In the genomic region with DNA sequence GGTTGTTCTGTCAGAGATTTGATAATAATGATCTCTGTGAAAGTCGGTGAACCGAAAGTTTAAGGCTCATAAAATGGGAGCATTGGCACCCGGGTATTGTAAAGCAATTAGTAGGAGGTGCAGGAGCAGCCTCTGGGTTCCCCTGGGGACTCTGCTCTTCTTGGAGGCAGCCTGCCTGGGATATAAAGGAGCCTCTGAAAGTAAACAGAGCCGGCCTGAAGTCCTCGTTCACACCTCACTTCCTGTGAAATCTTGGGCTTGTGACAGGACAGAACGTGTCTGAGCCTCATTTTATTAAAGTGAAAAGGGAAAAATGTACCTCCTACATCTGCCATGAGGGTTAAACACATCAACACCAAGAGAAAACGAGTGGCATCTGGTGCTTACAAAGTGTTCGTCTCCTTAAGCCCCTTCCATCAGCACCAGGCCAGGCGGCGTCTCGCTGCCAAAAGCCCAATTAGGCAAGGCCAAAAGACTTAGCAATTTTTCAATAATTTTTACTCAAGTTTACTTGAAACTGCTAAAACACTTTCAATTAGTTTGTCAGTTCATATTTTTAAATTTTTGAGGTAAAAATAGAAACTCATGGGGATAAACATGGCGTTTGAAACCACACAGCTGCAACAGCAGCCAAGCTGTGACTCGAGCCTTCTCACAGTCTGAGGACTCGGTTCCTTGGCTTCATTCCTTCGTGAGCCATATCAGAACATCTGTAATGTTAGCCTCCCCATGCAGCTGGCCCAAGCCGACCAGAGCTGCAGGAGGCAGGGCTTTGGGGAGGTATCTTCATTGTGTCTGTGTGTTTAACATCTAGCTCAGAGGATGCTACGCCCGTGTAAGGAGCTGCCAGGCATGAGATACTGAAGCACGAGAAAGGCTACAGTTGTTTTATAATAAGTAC, we compare ENCODE assay signal across 11 cellular contexts. TPM values are rescaled to one million over a fixed set of nuclear protein-coding genes. Genes with fewer than 3 reads are reported as not detected.
DNase-seq lines count a peak whose midpoint lies in the region; ATAC-seq and TF ChIP-seq lines count a peak whose summit lies in the region.
"Had no signal": no experiment of that assay in that cellular context is flagged by ENCODE, and none has a peak within 500 bp of the region (broad histone marks: within the 10 kb centered on the region; RNA-seq: fewer than 3 reads in every experiment).

No MANE protein-coding gene starts in this region.

- H3K36me3 Mint-ChIP-seq in activated CD4-positive, alpha-beta T cell treated with anti-CD3 and anti-CD28 coated beads, Interleukin-2, amount 10 ng/mL, durations not matched to agents 24 days and 14 days (ENCODE audit: low read depth), result no peaks in the 10 kb centered on the region
- H3K36me3 Mint-ChIP-seq: CD14-positive monocyte had no signal

- peaks cover 62% of the 10 kb centered on the region for H3K27me3 Mint-ChIP-seq in activated CD4-positive, alpha-beta T cell treated with anti-CD3 and anti-CD28 coated beads, Interleukin-2, amount 10 ng/mL, durations not matched to agents 24 days and 14 days

- H3K4me1 ChIP-seq in adipocyte (ENCODE audit: control insufficient read depth, insufficient read depth, low read length) (peaks cover 16% of the 10 kb centered on the region), right cardiac atrium (ENCODE audit: control insufficient read depth, insufficient read depth, low read length) (peaks cover 2% of the 10 kb centered on the region), uterus (peaks cover 0 to 6% of the 10 kb centered on the region in 2 donors)

- intact Hi-C loops in activated CD4-positive, alpha-beta T cell treated with anti-CD3 and anti-CD28 coated beads, Interleukin-2, amount 10 ng/mL, durations not matched to agents 24 days and 14 days (cut with micrococcal nuclease), result no loop called here
- intact Hi-C loops in right cardiac atrium (cut with DNase I), result no loop called here
- intact Hi-C loops in uterus (cut with DNase I; ENCODE audit: low total_unique reads), result no loop called here

- no peak overlapping the region for H3K27ac Mint-ChIP-seq in activated CD4-positive, alpha-beta T cell treated with anti-CD3 and anti-CD28 coated beads, Interleukin-2, amount 10 ng/mL, durations not matched to agents 24 days and 14 days
- H3K27ac Mint-ChIP-seq: CD14-positive monocyte had no signal

- H3K27me3 ChIP-seq in adipocyte (replicated peaks; ENCODE audit: control insufficient read depth, insufficient read depth, low read length) (no peaks in the 10 kb centered on the region), right cardiac atrium (ENCODE audit: control insufficient read depth, insufficient read depth) (no peaks in the 10 kb centered on the region), uterus (no peaks in the 10 kb centered on the region)

- H3K4me3 ChIP-seq in adipocyte (ENCODE audit: low read length), result peak overlapping the region; percentile 38
- H3K4me3 ChIP-seq in right cardiac atrium (ENCODE audit: low read length), result no peak overlapping the region
- H3K4me3 ChIP-seq in uterus, result no peak overlapping the region

- no peaks in the 10 kb centered on the region for H3K4me1 Mint-ChIP-seq in activated CD4-positive, alpha-beta T cell treated with anti-CD3 and anti-CD28 coated beads, Interleukin-2, amount 10 ng/mL, durations not matched to agents 24 days and 14 days

- DNase-seq in activated CD4-positive, alpha-beta T cell treated with anti-CD3 and anti-CD28 coated beads, Interleukin-2, amount 10 ng/mL, durations not matched to agents 24 days and 14 days, result peak; percentile 35
- DNase-seq in activated CD4-positive, alpha-beta T cell treated with anti-CD3 and anti-CD28 coated beads for 48 hours, result no peak
- DNase-seq in adipocyte (ENCODE audit: low read depth) (peak; percentile 76), right cardiac atrium (peak; percentile 39 to 66 (median 65)), uterus (peak; percentile 35 to 44), RKO (ENCODE audit: low spot score) (no peak)
- no peak for DNase-seq in central memory CD4-positive, alpha-beta T cell
- DNase-seq: cortex of kidney, kidney glomerular epithelial cell had no signal

- no peak for TF ChIP-seq CTCF in uterus (IDR thresholded peaks at IDR 0.05)

- no peak for TF ChIP-seq POLR2A in uterus (IDR thresholded peaks at IDR 0.05)

- H3K9me3 Mint-ChIP-seq in activated CD4-positive, alpha-beta T cell treated with anti-CD3 and anti-CD28 coated beads, Interleukin-2, amount 10 ng/mL, durations not matched to agents 24 days and 14 days, result no peaks in the 10 kb centered on the region
- H3K9me3 Mint-ChIP-seq: CD14-positive monocyte had no signal

- H3K27ac ChIP-seq in right cardiac atrium (ENCODE audit: low read length) (peak overlapping the region; percentile 58), uterus (peak overlapping the region; percentile 29 to 46)

- H3K4me3 Mint-ChIP-seq in activated CD4-positive, alpha-beta T cell treated with anti-CD3 and anti-CD28 coated beads, Interleukin-2, amount 10 ng/mL, durations not matched to agents 24 days and 14 days, result no peak overlapping the region
- H3K4me3 Mint-ChIP-seq: CD14-positive monocyte had no signal

- WGBS in right cardiac atrium, result 33% methylated on average over 19 of the region's 19 CpGs

- peak overlapping the region; percentile 56 for H3K9ac ChIP-seq in adipocyte (ENCODE audit: low read length)

- ATAC-seq in right cardiac atrium (peak; percentile 10 to 20), GM19395 (IDR thresholded peaks at IDR 0.05; ENCODE audit: unreplicated experiment) (no peak)

- H3K9me3 ChIP-seq in adipocyte (ENCODE audit: control insufficient read depth, low read length), result no peaks in the 10 kb centered on the region
- H3K9me3 ChIP-seq in right cardiac atrium (ENCODE audit: control insufficient read depth, low read length), result no peaks in the 10 kb centered on the region
- no peaks in the 10 kb centered on the region for H3K9me3 ChIP-seq in uterus

- H3K36me3 ChIP-seq in adipocyte (ENCODE audit: control insufficient read depth, insufficient read depth, low read length, severe bottlenecking) (no peaks in the 10 kb centered on the region), uterus (no peaks in the 10 kb centered on the region)

RNA-seq across cellular contexts. Expression of gene MAP6, which starts 33.6 kb away (rescaled TPM):
- total RNA-seq in activated CD4-positive, alpha-beta T cell treated with anti-CD3 and anti-CD28 coated beads, Interleukin-2, amount 10 ng/mL, durations not matched to agents 24 days and 14 days, result 0.09 and 0.14 TPM in 2 replicates
- total RNA-seq in right cardiac atrium, result 1 to 10 TPM; 5.9 to 8.9 (median 7.4) TPM
- 3.8 TPM for polyA plus RNA-seq in right cardiac atrium
- 10 to 100 TPM in 3 of 4 donors, 1 to 10 TPM in 1; 7.9 to 22.1 (median 14.4) TPM for total RNA-seq in uterus
- polyA plus RNA-seq: CD14-positive monocyte had no signal

Comparison
In these comparisons a context has a peak if more than half of its experiments do, and no peak if none do; other contexts are left out.
1. DNase-seq: peak in activated CD4-positive, alpha-beta T cell treated with anti-CD3 and anti-CD28 coated beads, Interleukin-2, amount 10 ng/mL, durations not matched to agents 24 days and 14 days (single experiment), adipocyte (single experiment), right cardiac atrium (3 of 3) and uterus (2 of 2); none in activated CD4-positive, alpha-beta T cell treated with anti-CD3 and anti-CD28 coated beads for 48 hours (single experiment), central memory CD4-positive, alpha-beta T cell (single experiment) and RKO (single experiment).